Comparison of ENCODE assay signal across 20 cellular contexts in the genomic region with DNA sequence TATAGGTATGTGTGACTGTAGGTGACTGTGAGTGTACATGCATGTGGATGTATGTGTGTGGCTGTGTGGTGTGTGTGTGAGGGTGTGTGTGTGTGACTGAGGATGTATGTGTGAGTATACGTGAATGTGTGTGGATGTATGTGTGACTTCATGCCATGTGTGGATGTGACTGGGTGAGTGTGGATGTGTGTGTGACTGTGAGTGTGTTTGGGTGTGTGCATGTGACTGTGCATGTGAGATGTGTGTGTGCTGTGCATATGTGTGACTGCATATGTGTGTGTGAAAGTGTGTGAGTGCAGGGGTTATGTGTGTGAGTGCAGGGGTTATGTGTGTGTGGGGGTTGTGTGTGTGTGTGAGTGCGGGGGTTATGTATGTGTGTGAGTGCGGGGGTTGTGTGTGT. TPM values are rescaled to one million over a fixed set of nuclear protein-coding genes. Genes with fewer than 3 reads are reported as not detected.
DNase-seq lines count a peak whose midpoint lies in the region; ATAC-seq, FAIRE-seq and TF ChIP-seq lines count a peak whose summit lies in the region.
"Had no signal": no experiment of that assay in that cellular context is flagged by ENCODE, and none has a peak within 500 bp of the region (broad histone marks: within the 10 kb centered on the region; RNA-seq: fewer than 3 reads in every experiment).

No MANE protein-coding gene starts in this region.

- in situ Hi-C loops in HepG2 (cut with HindIII; ENCODE audit: extremely low pct_ligation_motif_present, low pct_unique_long_range_greater_than_20kb): no loop called here
- in situ Hi-C loops in K562 (cut with MboI): no loop called here

- POLR2A ChIA-PET in HepG2 (lab: Yijun Ruan, JAX) (interaction anchor here (1.5 kb wide), 1 partner anchor 40 kb away, joined by 7 read pairs; no protein-coding TSS in a partner anchor), K562 (lab: Yijun Ruan, JAX) (interaction anchor here (0.7 kb wide), 2 partner anchors 14 to 24 kb away, joined by 3 read pairs; no protein-coding TSS in a partner anchor)

- peaks cover 59% of the 10 kb centered on the region for H3K4me1 ChIP-seq in HepG2 (ENCODE audit: insufficient read depth, low read length)
- H3K4me1 ChIP-seq in right lobe of liver: peaks cover 2 to 91% (median 63%) of the 10 kb centered on the region in 4 donors
- H3K4me1 ChIP-seq in K562 (replicated peaks in 1 of 2; ENCODE audit: control insufficient read depth in 2 of 2, insufficient read depth in 2 of 2, low read length in 2 of 2): peaks cover 5 to 91% of the 10 kb centered on the region in 2 experiments; a peak in 3 of 5 replicates
- peaks cover 96% of the 10 kb centered on the region for H3K4me1 ChIP-seq in vagina
- H3K4me1 ChIP-seq in BE2C: peaks cover 40% of the 10 kb centered on the region

- H3K9ac ChIP-seq in HepG2 (ENCODE audit: insufficient read depth, low read depth, low read length) (no peak overlapping the region), K562 (ENCODE audit: insufficient read depth in 1 of 2, low read depth in 2 of 2, low read length in 2 of 2) (no peak overlapping the region), neural cell (ENCODE audit: low read length) (peak overlapping the region; percentile 40)

- TF ChIP-seq POLR2A in HepG2 (IDR thresholded peaks at IDR 0.05; ENCODE audit: insufficient read depth in 1 of 2, low read depth in 2 of 2, low read length in 2 of 2) (no peak), right lobe of liver (IDR thresholded peaks at IDR 0.05) (no peak), K562 (conservative IDR thresholded peaks at IDR 0.05) (no peak), vagina (IDR thresholded peaks at IDR 0.05) (no peak)

- ATAC-seq in HepG2 (no peak), right lobe of liver (no peak), K562 (no peak), GM21529 (IDR thresholded peaks at IDR 0.05; ENCODE audit: unreplicated experiment) (no peak), HG03175 (IDR thresholded peaks at IDR 0.05; ENCODE audit: unreplicated experiment) (no peak)
- ATAC-seq: body of pancreas; naive thymus-derived CD8-positive, alpha-beta T cell; T-cell had no signal

- no peaks in the 10 kb centered on the region for H3K9me1 ChIP-seq in K562 (ENCODE audit: control insufficient read depth, insufficient read depth, low read length)

- H3K27ac ChIP-seq in HepG2 (ENCODE audit: extremely low read length, insufficient read depth, low read length): no peak overlapping the region
- H3K27ac ChIP-seq in right lobe of liver: peak overlapping the region in 1 of 3 donors; percentile 67
- H3K27ac ChIP-seq in K562 (ENCODE audit: extremely low read depth, low read depth, low read length): no peak overlapping the region
- H3K27ac ChIP-seq in neural cell (ENCODE audit: low read length): peak overlapping the region; percentile 52
- peak overlapping the region; percentile 90 for H3K27ac ChIP-seq in vagina

- WGBS in HepG2 (ENCODE audit: low lambda C conversion rate): 66% methylated on average over 3 of the region's 3 CpGs
- 68% methylated on average over 3 of the region's 3 CpGs for WGBS in right lobe of liver (ENCODE audit: insufficient coverage, low coverage, low lambda C conversion rate, missing lambda C conversion rate)
- 77% methylated on average over 1 of the region's 3 CpGs for WGBS in K562 (ENCODE audit: insufficient coverage, low coverage, missing lambda C conversion rate)

- BruUV-seq in HepG2 (replicated peaks; lab: Mats Ljungman, UMichigan): no TSS peak
- BruUV-seq in K562 (replicated peaks; lab: Mats Ljungman, UMichigan): no TSS peak

- H3K27me3 ChIP-seq in HepG2 (ENCODE audit: control insufficient read depth in 1 of 2, insufficient read depth in 2 of 2, low read length in 2 of 2) (no peaks in the 10 kb centered on the region), right lobe of liver (no peaks in the 10 kb centered on the region), K562 (ENCODE audit: control insufficient read depth in 2 of 2, insufficient read depth in 2 of 2, low read length in 2 of 2) (no peaks in the 10 kb centered on the region), neural cell (ENCODE audit: insufficient read depth, low read depth, low read length) (no peaks in the 10 kb centered on the region), vagina (no peaks in the 10 kb centered on the region), BE2C (no peaks in the 10 kb centered on the region)
- H3K27me3 ChIP-seq: body of pancreas had no signal

- H2AFZ ChIP-seq in HepG2 (ENCODE audit: low read length) (no peak overlapping the region), K562 (ENCODE audit: low read depth, low read length) (no peak overlapping the region), neural cell (ENCODE audit: low read depth, low read length) (no peak overlapping the region)

- no peak for TF ChIP-seq EP300 in HepG2 (IDR thresholded peaks at IDR 0.05; ENCODE audit: low read depth in 2 of 2, low read length in 2 of 2)
- no peak for TF ChIP-seq EP300 in HepG2 (CRISPR knock-in tag; IDR thresholded peaks at IDR 0.05; ENCODE audit: borderline replicate concordance)
- no peak for TF ChIP-seq EP300 in K562 (IDR thresholded peaks at IDR 0.05; ENCODE audit: low read length)
- TF ChIP-seq EP300 in neural cell (conservative IDR thresholded peaks at IDR 0.05; ENCODE audit: poor library complexity, severe bottlenecking): no peak

- H3K4me2 ChIP-seq in HepG2 (ENCODE audit: low read depth, low read length) (no peak overlapping the region), K562 (ENCODE audit: insufficient read depth, low read length) (no peak overlapping the region), neural cell (ENCODE audit: low read length) (no peak overlapping the region)

- TF ChIP-seq RAD21 in HepG2 (CRISPR knock-in tag; IDR thresholded peaks at IDR 0.05): no peak
- no peak for TF ChIP-seq RAD21 in K562 (CRISPR knock-in tag; conservative IDR thresholded peaks at IDR 0.05 in 1 of 2, IDR thresholded peaks at IDR 0.05 in 1 of 2)
- TF ChIP-seq RAD21 in neural cell (conservative IDR thresholded peaks at IDR 0.05): no peak

- intact Hi-C loops in HepG2 (cut with micrococcal nuclease; ENCODE audit: unreplicated experiment): loop anchor here (5.0 kb wide), 1 partner anchor 41 kb away; a partner anchor contains a TSS
- intact Hi-C loops in right lobe of liver (cut with DNase I): no loop called here
- intact Hi-C loops in K562 (cut with micrococcal nuclease): no loop called here
- intact Hi-C loops in vagina (cut with DNase I): no loop called here

- H3K9me2 ChIP-seq in neural cell (ENCODE audit: insufficient read depth, low read length): no peaks in the 10 kb centered on the region

- H3K36me3 ChIP-seq in HepG2 (replicated peaks in 1 of 2; ENCODE audit: control insufficient read depth in 1 of 2, insufficient read depth in 2 of 2, low read length in 2 of 2) (no peaks in the 10 kb centered on the region), right lobe of liver (no peaks in the 10 kb centered on the region), K562 (ENCODE audit: control insufficient read depth, insufficient read depth, low read length) (no peaks in the 10 kb centered on the region), neural cell (ENCODE audit: insufficient read depth, low read length) (no peaks in the 10 kb centered on the region), vagina (no peaks in the 10 kb centered on the region), BE2C (no peaks in the 10 kb centered on the region)

- FAIRE-seq in HepG2 (lab: Jason Lieb, UNC) (no peak), K562 (lab: Jason Lieb, UNC) (no peak)
- FAIRE-seq: A204.1, colon had no signal

- H3K79me2 ChIP-seq in HepG2 (ENCODE audit: insufficient read depth, low read length) (peaks cover 84% of the 10 kb centered on the region), K562 (ENCODE audit: control insufficient read depth, insufficient read depth, low read length) (peaks cover 10% of the 10 kb centered on the region), neural cell (replicated peaks; ENCODE audit: insufficient read depth, low read length) (no peaks in the 10 kb centered on the region)

- DNase-seq in HepG2 (ENCODE audit: low spot score) (no peak), right lobe of liver (no peak), K562 (ENCODE audit: extremely low read depth in 1 of 4, low spot score in 3 of 4) (no peak), vagina (ENCODE audit: extremely low spot score in 2 of 2) (no peak), BE2C (no peak)
- DNase-seq: activated CD4-positive, alpha-beta T cell treated with anti-CD3 and anti-CD28 coated beads, Interleukin-2, amount 50 U/mL, for 4 hours; activated naive CD4-positive, alpha-beta T cell treated with anti-CD3 and anti-CD28 coated beads for 36 hours; activated T-cell treated with anti-CD3 and anti-CD28 coated beads, Interleukin-2, amount 50 U/mL, for 1 hour; C1 segment of cervical spinal cord; kidney glomerular epithelial cell; mesendoderm; naive thymus-derived CD8-positive, alpha-beta T cell; SHP77; T-cell had no signal

- no peaks in the 10 kb centered on the region for H3K9me3 ChIP-seq in HepG2 (ENCODE audit: low read length)
- no peaks in the 10 kb centered on the region for H3K9me3 ChIP-seq in right lobe of liver
- no peaks in the 10 kb centered on the region for H3K9me3 ChIP-seq in K562 (replicated peaks; ENCODE audit: control insufficient read depth, insufficient read depth, low read depth, low read length)
- no peaks in the 10 kb centered on the region for H3K9me3 ChIP-seq in neural cell (ENCODE audit: low read length)
- H3K9me3 ChIP-seq in vagina: no peaks in the 10 kb centered on the region
- H3K9me3 ChIP-seq in BE2C: no peaks in the 10 kb centered on the region
- H3K9me3 ChIP-seq: body of pancreas had no signal

- H4K20me1 ChIP-seq in HepG2 (ENCODE audit: insufficient read depth, low read length) (peaks cover 36% of the 10 kb centered on the region; the same call in 1 of the 2 replicates), K562 (replicated peaks; ENCODE audit: control insufficient read depth, insufficient read depth, low read length) (peaks cover 78% of the 10 kb centered on the region), neural cell (ENCODE audit: insufficient read depth) (no peaks in the 10 kb centered on the region)

- no peaks in the 10 kb centered on the region for H3F3A ChIP-seq in neural cell (ENCODE audit: insufficient read depth, low read length, poor library complexity, severe bottlenecking)

- no peak overlapping the region for H3K4me3 ChIP-seq in HepG2 (replicated peaks in 1 of 3; ENCODE audit: insufficient read depth in 1 of 3, low read depth in 2 of 3, low read length in 3 of 3)
- H3K4me3 ChIP-seq in right lobe of liver: no peak overlapping the region
- no peak overlapping the region for H3K4me3 ChIP-seq in K562
- no peak overlapping the region for H3K4me3 ChIP-seq in neural cell (ENCODE audit: low read length)
- no peak overlapping the region for H3K4me3 ChIP-seq in vagina
- no peak overlapping the region for H3K4me3 ChIP-seq in BE2C (ENCODE audit: low read depth, low read length)
- H3K4me3 ChIP-seq: body of pancreas had no signal

- CTCF ChIA-PET in HepG2 (lab: Yijun Ruan, JAX; ENCODE audit: low intra/inter-chr PET ratio, low total read pairs) (no interaction called here), K562 (lab: Yijun Ruan, JAX; ENCODE audit: low intra/inter-chr PET ratio) (no interaction called here)

- no peak for TF ChIP-seq CTCF in HepG2 (CRISPR knock-in tag; IDR thresholded peaks at IDR 0.05)
- TF ChIP-seq CTCF in right lobe of liver (IDR thresholded peaks at IDR 0.05): no peak
- TF ChIP-seq CTCF in K562 (IDR thresholded peaks at IDR 0.05 in 2 of 3, conservative IDR thresholded peaks at IDR 0.05 in 1 of 3; ENCODE audit: insufficient read depth in 2 of 3, low read depth in 1 of 3, low read length in 3 of 3): no peak
- TF ChIP-seq CTCF in neural cell (IDR thresholded peaks at IDR 0.05; ENCODE audit: poor library complexity, severe bottlenecking): no peak
- no peak for TF ChIP-seq CTCF in vagina (IDR thresholded peaks at IDR 0.05)
- no peak for TF ChIP-seq CTCF in BE2C (IDR thresholded peaks at IDR 0.05; ENCODE audit: low read depth, low read length)

RNA-seq across cellular contexts. Expression of a gene that starts 42.3 kb away (rescaled TPM):
- total RNA-seq in HepG2 (2016; rRNA removed; fragmentation: Illumina TruSeq; extraction: Trizol) (19.2 and 29.2 TPM in 2 replicates), right lobe of liver (100 to 1,000 TPM; 105 to 165 (median 131) TPM), K562 (2014; rRNA removed) (9.6 and 11.0 TPM in 2 replicates), K562 (2014; rRNA removed; fragmentation: Illumina TruSeq; extraction: Trizol) (1.5 and 1.8 TPM in 2 replicates), K562 (2015; rRNA removed; fragmentation: Illumina TruSeq; extraction: Trizol) (4.2 and 5.7 TPM in 2 replicates), K562 (2021) (21.4 and 23.6 TPM in 2 replicates), vagina (49.4 TPM)
- total RNA-seq in HepG2 (2016; cell fraction: cytosol; rRNA removed; fragmentation: Illumina TruSeq; extraction: Trizol; ENCODE audit: low read depth): 24.1 and 24.5 TPM in 2 replicates
- total RNA-seq in HepG2 (2016; cell fraction: insoluble cytoplasmic fraction; rRNA removed; fragmentation: Illumina TruSeq; extraction: Trizol): 16.2 and 29.2 TPM in 2 replicates
- total RNA-seq in HepG2 (2016; cell fraction: membrane; rRNA removed; fragmentation: Illumina TruSeq; extraction: Trizol): 50.6 and 51.0 TPM in 2 replicates
- 14.5 and 14.9 TPM in 2 replicates for total RNA-seq in HepG2 (2016; cell fraction: nucleus; rRNA removed; fragmentation: Illumina TruSeq; extraction: Trizol)
- polyA plus RNA-seq in HepG2 (2011; rRNA removed) (18.9 and 23.8 TPM in 2 replicates), K562 (2011; rRNA removed) (4.0 and 4.6 TPM in 2 replicates), K562 (2014; fragmentation: Illumina TruSeq; extraction: Trizol) (5.2 and 14.5 TPM in 2 replicates), K562 (2014; fragmentation: Nextera tagmentation; extraction: Ambion mirVana) (under 1 TPM; 0.35 to 0.56 TPM), K562 (2014; rRNA removed) (6.8 and 14.8 TPM in 2 replicates), neural cell (2.3 and 2.7 TPM in 2 replicates)
- polyA plus RNA-seq in HepG2 (2011; cell fraction: cytosol; rRNA removed): 20.3 and 28.6 TPM in 2 replicates
- polyA plus RNA-seq in HepG2 (2011; cell fraction: nucleus; rRNA removed): 25.5 and 28.6 TPM in 2 replicates
- 42.6 and 48.4 TPM in 2 replicates for polyA plus RNA-seq in HepG2 (2012)
- 68.3 and 74.3 TPM in 2 replicates for polyA plus RNA-seq in HepG2 (2016; cell fraction: cytosol; fragmentation: Illumina TruSeq; extraction: Trizol; ENCODE audit: low read depth)
- polyA plus RNA-seq in HepG2 (2016; cell fraction: insoluble cytoplasmic fraction; fragmentation: Illumina TruSeq; extraction: Trizol; ENCODE audit: low read depth): 28.2 and 39.1 TPM in 2 replicates
- polyA plus RNA-seq in HepG2 (2016; cell fraction: membrane; fragmentation: Illumina TruSeq; extraction: Trizol; ENCODE audit: low read depth): 81.0 and 95.6 TPM in 2 replicates
- 27.8 and 30.7 TPM in 2 replicates for polyA plus RNA-seq in HepG2 (2016; cell fraction: nucleus; fragmentation: Illumina TruSeq; extraction: Trizol; ENCODE audit: insufficient read depth, low read depth)
- 26.4 and 69.1 TPM in 2 replicates for polyA minus RNA-seq in HepG2 (2011; rRNA and poly(A)+ RNA removed; ENCODE audit: low replicate concordance)
- polyA minus RNA-seq in HepG2 (2011; cell fraction: cytosol; rRNA and poly(A)+ RNA removed): 27.2 and 30.5 TPM in 2 replicates
- polyA minus RNA-seq in HepG2 (2011; cell fraction: nucleus; rRNA and poly(A)+ RNA removed): 13.6 and 15.8 TPM in 2 replicates
- 9.2 and 26.3 TPM in 2 replicates for total RNA-seq in K562 (2011; cell fraction: chromatin; rRNA removed; ENCODE audit: low replicate concordance)
- 12.6 and 15.3 TPM in 2 replicates for total RNA-seq in K562 (2011; cell fraction: nucleolus; rRNA removed)
- 9.4 and 10.3 TPM in 2 replicates for total RNA-seq in K562 (2011; cell fraction: nucleoplasm; rRNA removed)
- 8.4 and 14.0 TPM in 2 replicates for polyA plus RNA-seq in K562 (2011; cell fraction: cytosol; rRNA removed)
- 7.8 and 14.2 TPM in 2 replicates for polyA plus RNA-seq in K562 (2011; cell fraction: nucleus; rRNA removed)
- polyA plus RNA-seq in K562 (2012): 13.9 and 14.6 TPM in 2 replicates
- 2.2 and 4.3 TPM in 2 replicates for polyA minus RNA-seq in K562 (2011; rRNA and poly(A)+ RNA removed)
- 13.6 and 24.3 TPM in 2 replicates for polyA minus RNA-seq in K562 (2011; cell fraction: cytosol; rRNA and poly(A)+ RNA removed)
- 6.7 and 8.4 TPM in 2 replicates for polyA minus RNA-seq in K562 (2011; cell fraction: nucleus; rRNA and poly(A)+ RNA removed)
- polyA minus RNA-seq in neural cell: 3.8 and 4.6 TPM in 2 replicates
- 47.3 TPM for polyA plus RNA-seq in BE2C (2012; ENCODE audit: insufficient read depth, insufficient read length, low read depth)

Comparison
In these comparisons a context has a peak if more than half of its experiments do, and no peak if none do; other contexts are left out.
1. H3K27ac ChIP-seq: peak in neural cell (single experiment) and vagina (single experiment); none in HepG2 (single experiment) and K562 (single experiment).